15 cellular contexts compared by ENCODE assay signal in the genomic region with DNA sequence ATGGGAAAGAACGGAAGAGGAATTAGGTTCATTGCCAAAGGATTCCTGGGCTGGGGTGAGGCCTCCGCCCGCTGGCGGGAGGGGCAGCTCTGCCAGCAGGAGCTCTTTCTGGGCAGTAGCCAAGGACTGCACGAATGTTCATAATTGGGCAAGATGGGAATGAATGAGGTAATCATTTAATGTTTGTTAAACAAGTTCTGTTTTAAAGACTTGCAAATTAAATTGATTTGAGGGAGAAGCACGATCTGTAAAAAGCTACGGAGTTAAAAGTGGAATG.
DNase-seq lines count a peak whose midpoint lies in the region; FAIRE-seq and TF ChIP-seq lines count a peak whose summit lies in the region.
"Had no signal": no experiment of that assay in that cellular context is flagged by ENCODE, and none has a peak within 500 bp of the region (broad histone marks: within the 10 kb centered on the region; RNA-seq: fewer than 3 reads in every experiment).

No MANE protein-coding gene starts in this region.

- no peak for TF ChIP-seq CTCF in RWPE1 (conservative IDR thresholded peaks at IDR 0.05; ENCODE audit: low read depth)
- TF ChIP-seq CTCF in fibroblast of villous mesenchyme (IDR thresholded peaks at IDR 0.05; ENCODE audit: insufficient read depth, low read depth, low read length) = no peak
- no peak for TF ChIP-seq CTCF in transverse colon (IDR thresholded peaks at IDR 0.05)

- WGBS in transverse colon (ENCODE audit: low coverage in 1 of 2), 2 donors = 44 to 64% methylated on average over 6 to 7 of the region's 7 CpGs

- no peaks in the 10 kb centered on the region for H3K27me3 ChIP-seq in transverse colon
- H3K27me3 ChIP-seq: dorsolateral prefrontal cortex had no signal

- DNase-seq in NCI-H748 (lab: John Stamatoyannopoulos, UW; ENCODE audit: unreplicated experiment) = peak; percentile 45
- DNase-seq in NCI-H748 treated with DMSO at 0.1 percent for 48 hours (lab: John Stamatoyannopoulos, UW) = no peak
- peak; percentile 87 for DNase-seq in RWPE1 (ENCODE audit: low spot score)
- peak; percentile 26 for DNase-seq in fibroblast of villous mesenchyme (ENCODE audit: low read depth)
- DNase-seq in transverse colon = peak; percentile 47
- DNase-seq in stimulated activated CD4-positive, alpha-beta T cell treated with anti-CD3 and anti-CD28 coated beads, Interleukin-2, amount 100 ng/mL, for 24 hours = no peak
- DNase-seq in ureter (ENCODE audit: low spot score) = no peak
- no peak for DNase-seq in HTR-8/SVneo (ENCODE audit: insufficient read length, low spot score)
- DNase-seq: ACHN, DMS53, NCI-H1048, SK-N-SH, trophoblast cell had no signal

- H3K4me1 ChIP-seq in transverse colon = peaks cover 0 to 10% (median 3%) of the 10 kb centered on the region in 4 donors

- H3K4me3 ChIP-seq in fibroblast of villous mesenchyme (ENCODE audit: low read depth, low read length) (no peak overlapping the region), transverse colon (no peak overlapping the region)
- H3K4me3 ChIP-seq: dorsolateral prefrontal cortex had no signal

- no peak for TF ChIP-seq EP300 in transverse colon (IDR thresholded peaks at IDR 0.05; ENCODE audit: low read depth)

- CTCF ChIA-PET in RWPE1 (lab: Yijun Ruan, JAX) = interaction anchor here (0.5 to 3.0 kb wide), 4 partner anchors 12 to 603 kb away, joined by 3 to 67 read pairs (median 4); no protein-coding TSS in a partner anchor

- intact Hi-C loops in transverse colon (cut with DNase I; ENCODE audit: low total_unique reads) = loop anchor here (5.0 kb wide), 3 partner anchors 81 to 611 kb away; no protein-coding TSS in a partner anchor

- TF ChIP-seq POLR2A in transverse colon (IDR thresholded peaks at IDR 0.05) = no peak

- in situ Hi-C loops in transverse colon (cut with MboI; ENCODE audit: low pct_ligation_motif_present in 1 of 4, low pct_unique_long_range_greater_than_20kb in 1 of 4, low sequenced_read_pairs in 3 of 4) = loop anchor here (10.0 to 25.0 kb wide), 4 partner anchors 143 to 1211 kb away; partner anchors contain the start of gene AGAP1 (in 1 of the 4)

- POLR2A ChIA-PET in RWPE1 (lab: Yijun Ruan, JAX; ENCODE audit: low non-redundant PET) = no interaction called here

- no peaks in the 10 kb centered on the region for H3K36me3 ChIP-seq in transverse colon

- peak overlapping the region; percentile 87 for H3K27ac ChIP-seq in RWPE1
- peak overlapping the region in 3 of 4 donors; percentile 9 to 49 (median 38) for H3K27ac ChIP-seq in transverse colon

- no peaks in the 10 kb centered on the region for H3K9me3 ChIP-seq in transverse colon
- H3K9me3 ChIP-seq: SK-N-SH had no signal

- FAIRE-seq in HTR-8/SVneo (lab: Jason Lieb, UNC) = no peak
- FAIRE-seq: frontal cortex had no signal

Comparison
In these comparisons a context has a peak if more than half of its experiments do, and no peak if none do; other contexts are left out.
1. DNase-seq: peak in NCI-H748 (single experiment), RWPE1 (single experiment), fibroblast of villous mesenchyme (single experiment) and transverse colon (single experiment); none in NCI-H748 treated with DMSO at 0.1 percent for 48 hours (single experiment), stimulated activated CD4-positive, alpha-beta T cell treated with anti-CD3 and anti-CD28 coated beads, Interleukin-2, amount 100 ng/mL, for 24 hours (0 of 2), ureter (single experiment) and HTR-8/SVneo (single experiment).